16 cellular contexts compared by ENCODE assay signal in the genomic region with DNA sequence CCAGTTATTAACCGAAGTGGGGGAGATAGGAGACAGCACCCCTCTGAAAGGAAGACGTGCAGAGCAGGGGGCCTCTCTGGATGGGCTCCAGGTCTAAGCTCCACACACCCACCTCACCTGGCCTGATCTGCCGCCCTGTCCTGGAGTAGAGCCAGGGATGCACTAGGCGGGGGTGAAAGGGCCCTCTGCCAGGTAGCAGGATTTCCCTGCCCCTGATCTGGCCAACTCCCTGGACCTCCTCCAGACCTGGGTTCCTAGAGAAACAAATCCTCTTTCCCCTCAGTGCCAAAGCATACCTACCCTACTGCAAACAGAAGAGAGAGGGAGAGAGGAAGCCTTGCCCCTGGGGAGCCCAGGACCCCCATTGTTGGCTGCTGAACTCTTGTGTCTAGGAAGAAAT. TPM values are rescaled to one million over a fixed set of nuclear protein-coding genes. Genes with fewer than 3 reads are reported as not detected.
DNase-seq lines count a peak whose midpoint lies in the region; ATAC-seq, FAIRE-seq and TF ChIP-seq lines count a peak whose summit lies in the region.
"Had no signal": no experiment of that assay in that cellular context is flagged by ENCODE, and none has a peak within 500 bp of the region (broad histone marks: within the 10 kb centered on the region; RNA-seq: fewer than 3 reads in every experiment).

No MANE protein-coding gene starts in this region.

- H3K27me3 Mint-ChIP-seq in neural crest cell (ENCODE audit: low read depth): peaks cover 29% of the 10 kb centered on the region

- H3K23me2 ChIP-seq in H1 (ENCODE audit: low read depth, low read length): peaks cover 31% of the 10 kb centered on the region; the same call in 1 of the 2 replicates

- H4K8ac ChIP-seq in H1 (ENCODE audit: extremely low read depth, insufficient read depth, low read length): no peak overlapping the region

- POLR2A ChIA-PET in H1 (lab: Charles Lee; ENCODE audit: partially characterized antibody): interaction anchor here (1.4 to 16.9 kb wide), 4 partner anchors 10 to 35 kb away, joined by 4 to 530 read pairs (median 100); partner anchors contain the start of genes ISG20L2, METTL25B and NES

- H2BK5ac ChIP-seq in H1 (ENCODE audit: low read depth, low read length): no peak overlapping the region

- H3K4me2 ChIP-seq in H1 (ENCODE audit: insufficient read depth in 1 of 2, low read depth in 2 of 2, low read length in 2 of 2): peak overlapping the region; percentile 77 to 94
- H3K4me2 ChIP-seq: BLaER1 had no signal

- H3K4ac ChIP-seq in H1 (replicated peaks; ENCODE audit: insufficient read length, low read depth, low read length): no peak overlapping the region

- no peak overlapping the region for H2BK15ac ChIP-seq in H1 (ENCODE audit: low read length)

- H3K79me2 ChIP-seq in H1 (ENCODE audit: control insufficient read depth in 1 of 2, insufficient read depth in 2 of 2, low read length in 2 of 2): peaks cover 7 to 24% of the 10 kb centered on the region in 2 experiments; a peak in 2 of 4 replicates

- H2BK12ac ChIP-seq in H1 (ENCODE audit: low read depth, low read length): no peak overlapping the region

- peaks cover 0 to 19% (median 8%) of the 10 kb centered on the region in 4 experiments; a peak in 4 of 7 replicates for H3K27me3 ChIP-seq in H1 (replicated peaks in 1 of 4; ENCODE audit: control insufficient read depth in 3 of 4, extremely low read depth in 1 of 4, insufficient read depth in 3 of 4, low read length in 3 of 4)

- peaks cover 4% of the 10 kb centered on the region; the same call in 1 of the 2 replicates for H3K79me1 ChIP-seq in H1 (ENCODE audit: low read depth, low read length)

- H3K36me3 ChIP-seq in H1 (ENCODE audit: control insufficient read depth in 2 of 4, insufficient read depth in 4 of 4, low read length in 3 of 4): peaks cover 14 to 38% (median 26%) of the 10 kb centered on the region in 4 experiments
- H3K36me3 ChIP-seq: BLaER1 had no signal

- no peak overlapping the region for H3K23ac ChIP-seq in H1 (ENCODE audit: insufficient read length)

- H3K9me3 Mint-ChIP-seq in neural crest cell: no peaks in the 10 kb centered on the region
- H3K9me3 Mint-ChIP-seq: activated naive CD8-positive, alpha-beta T cell treated with anti-CD3 and anti-CD28 coated beads for 36 hours; stimulated activated naive CD8-positive, alpha-beta T cell treated with anti-CD3 and anti-CD28 coated beads, Interleukin-15, amount 100 ng/mL, for 72 hours; T-helper 2 cell treated with Interferon-gamma antibody and Interleukin-4, amounts not matched to agents 5 μg/mL and 100 μg/mL, for 36 hours had no signal

- no peak overlapping the region for H4K91ac ChIP-seq in H1 (replicated peaks; ENCODE audit: insufficient read length, low read length)

- H2AK5ac ChIP-seq in H1 (ENCODE audit: low read depth, low read length): no peak overlapping the region

- no peak for TF ChIP-seq RAD21 in H1 (IDR thresholded peaks at IDR 0.05 in 1 of 2, conservative IDR thresholded peaks at IDR 0.05 in 1 of 2; ENCODE audit: low read depth in 2 of 2, low read length in 2 of 2)

- DNase-seq in COR-L47 (lab: John Stamatoyannopoulos, UW): peak; percentile 18
- DNase-seq in NCI-H2029 treated with DMSO at 0.1 percent for 48 hours (lab: John Stamatoyannopoulos, UW): peak; percentile 23
- no peak for DNase-seq in H1 (ENCODE audit: low read depth in 1 of 2, low spot score in 2 of 2)
- DNase-seq in neural crest cell (ENCODE audit: low read depth, low spot score): no peak
- DNase-seq in stimulated activated CD4-positive, alpha-beta T cell treated with anti-CD3 and anti-CD28 coated beads, Interleukin-4, amount 100 ng/mL, for 24 hours: no peak
- DNase-seq in activated T-cell treated with anti-CD3 and anti-CD28 coated beads, Interleukin-2, amount 50 U/mL, for 48 hours: no peak
- no peak for DNase-seq in activated CD4-positive, alpha-beta T cell treated with anti-CD3 and anti-CD28 coated beads for 48 hours
- DNase-seq: activated CD4-positive, alpha-beta T cell treated with anti-CD3 and anti-CD28 coated beads for 4 hours; activated naive CD8-positive, alpha-beta T cell treated with anti-CD3 and anti-CD28 coated beads for 36 hours; caudate nucleus; NCI-H1694; Right ventricle myocardium superior; stimulated activated naive CD8-positive, alpha-beta T cell treated with anti-CD3 and anti-CD28 coated beads, Interleukin-15, amount 100 ng/mL, for 72 hours had no signal

- peaks cover 77% of the 10 kb centered on the region for H3K4me1 Mint-ChIP-seq in neural crest cell

- H3K9ac ChIP-seq in H1 (replicated peaks in 1 of 4; ENCODE audit: extremely low read depth in 1 of 4, low read depth in 3 of 4, low read length in 3 of 4): no peak overlapping the region
- H3K9ac ChIP-seq: BLaER1 had no signal

- H4K20me1 ChIP-seq in H1 (replicated peaks in 1 of 2; ENCODE audit: control insufficient read depth in 1 of 2, insufficient read depth in 2 of 2, low read length in 2 of 2): peaks cover 6 to 14% of the 10 kb centered on the region in 2 experiments
- H4K20me1 ChIP-seq: BLaER1 had no signal

- 82% methylated on average over 4 of the region's 4 CpGs; no CpG with 5 or more reads in 1 of the 2 experiments for WGBS in H1 (ENCODE audit: extremely low coverage in 1 of 2, insufficient coverage in 1 of 2, insufficient read length in 1 of 2, insufficient replicate concordance in 2 of 2, low coverage in 1 of 2, low lambda C conversion rate in 2 of 2, missing lambda C conversion rate in 1 of 2), 2 experiments

- H3K4me3 ChIP-seq in H1 (ENCODE audit: extremely low read depth in 1 of 4, insufficient read depth in 2 of 4, low read depth in 3 of 4, low read length in 4 of 4): peak overlapping the region; percentile 50 to 80 (median 70); a peak in 5 of 8 replicates
- H3K4me3 ChIP-seq: BLaER1 had no signal

- H3K27ac ChIP-seq in H1 (ENCODE audit: low read depth, low read length): no peak overlapping the region
- H3K27ac ChIP-seq: BLaER1 had no signal

- peak overlapping the region; percentile 95 for H3K4me3 Mint-ChIP-seq in neural crest cell
- H3K4me3 Mint-ChIP-seq: activated naive CD8-positive, alpha-beta T cell treated with anti-CD3 and anti-CD28 coated beads for 36 hours; stimulated activated naive CD8-positive, alpha-beta T cell treated with anti-CD3 and anti-CD28 coated beads, Interleukin-15, amount 100 ng/mL, for 72 hours; T-helper 2 cell treated with Interferon-gamma antibody and Interleukin-4, amounts not matched to agents 5 μg/mL and 100 μg/mL, for 36 hours had no signal

- TF ChIP-seq CTCF in H1 (IDR thresholded peaks at IDR 0.05; ENCODE audit: control extremely low read depth in 1 of 3, insufficient read depth in 1 of 3, low read depth in 1 of 3, low read length in 3 of 3): no peak
- TF ChIP-seq CTCF in neural crest cell (conservative IDR thresholded peaks at IDR 0.05): no peak

- no peak for FAIRE-seq in H1 (lab: Jason Lieb, UNC)

- ATAC-seq in GM21737 (IDR thresholded peaks at IDR 0.05; ENCODE audit: unreplicated experiment): no peak
- ATAC-seq: stimulated activated naive CD8-positive, alpha-beta T cell treated with anti-CD3 and anti-CD28 coated beads, Interleukin-15, amount 100 ng/mL, for 72 hours had no signal

- H2AFZ ChIP-seq in H1 (ENCODE audit: low read length): no peak overlapping the region

- H3K36me3 Mint-ChIP-seq in neural crest cell (ENCODE audit: low read depth): peaks cover 22% of the 10 kb centered on the region
- H3K36me3 Mint-ChIP-seq: activated naive CD8-positive, alpha-beta T cell treated with anti-CD3 and anti-CD28 coated beads for 36 hours had no signal

- CTCF ChIA-PET in H1 (lab: Charles Lee; ENCODE audit: partially characterized antibody): interaction anchor here (1.1 to 66.0 kb wide), 8 partner anchors 2 to 190 kb away, joined by 3 to 4284 read pairs (median 4); partner anchors contain the start of genes CRABP2, HDGF, ISG20L2 and METTL25B

- no peak for TF ChIP-seq EP300 in H1 (IDR thresholded peaks at IDR 0.05; ENCODE audit: borderline replicate concordance in 1 of 2, low read depth in 2 of 2, low read length in 2 of 2)

- no peaks in the 10 kb centered on the region for H3K9me3 ChIP-seq in H1 (ENCODE audit: insufficient read depth in 2 of 2, low read depth in 1 of 2, low read length in 1 of 2)
- H3K9me3 ChIP-seq: BLaER1 had no signal

- H3K14ac ChIP-seq in H1 (ENCODE audit: insufficient read length): no peak overlapping the region

- no peak overlapping the region for H3K56ac ChIP-seq in H1 (replicated peaks; ENCODE audit: insufficient read length, low read depth, low read length)

- H2BK120ac ChIP-seq in H1 (replicated peaks; ENCODE audit: low read depth, low read length): no peak overlapping the region

- peak overlapping the region; percentile 24; the same call in 1 of the 2 replicates for H3K18ac ChIP-seq in H1 (ENCODE audit: extremely low read depth, low read length)

- no peak overlapping the region for H3K27ac Mint-ChIP-seq in neural crest cell (ENCODE audit: unreplicated experiment)
- H3K27ac Mint-ChIP-seq: stimulated activated naive CD8-positive, alpha-beta T cell treated with anti-CD3 and anti-CD28 coated beads, Interleukin-15, amount 100 ng/mL, for 72 hours; T-helper 2 cell treated with Interferon-gamma antibody and Interleukin-4, amounts not matched to agents 5 μg/mL and 100 μg/mL, for 36 hours had no signal

- H4K5ac ChIP-seq in H1 (ENCODE audit: insufficient read length, low read depth, low read length): no peak overlapping the region

- no peak overlapping the region for H2BK20ac ChIP-seq in H1 (ENCODE audit: low read length)

- H3K4me1 ChIP-seq in H1 (replicated peaks in 1 of 4; ENCODE audit: control insufficient read depth in 3 of 4, insufficient read depth in 4 of 4, low read length in 3 of 4): peaks cover 15 to 32% (median 22%) of the 10 kb centered on the region in 4 experiments

- no peak for TF ChIP-seq POLR2A in H1 (IDR thresholded peaks at IDR 0.05; ENCODE audit: control extremely low read depth in 1 of 2, low read depth in 2 of 2, low read length in 2 of 2)

RNA-seq across cellular contexts. Expression of gene CRABP2, which starts 2.0 kb away (rescaled TPM):
- total RNA-seq in H1 (2021; fragmentation: NEBNext Ultra II Directional; extraction: Animal tissue kit (Norgen Biotek cat#: 25700)): 119 TPM in 2 replicates
- polyA plus RNA-seq in H1 (2011; rRNA removed): 69.2 and 130 TPM in 2 replicates
- 79.6 TPM for polyA plus RNA-seq in H1 (2011; cell fraction: cytosol; rRNA removed)
- 70.9 TPM for polyA plus RNA-seq in H1 (2011; cell fraction: nucleus; rRNA removed)
- polyA plus RNA-seq in H1 (2012, experiment 1 of 2): 180 to 343 TPM (median 303 TPM) in 4 replicates
- polyA plus RNA-seq in H1 (2012, experiment 2 of 2): 318 TPM
- 139 TPM for polyA plus RNA-seq in H1 (2013, experiment 1 of 2)
- 143 TPM for polyA plus RNA-seq in H1 (2013, experiment 2 of 2)
- 8.6 and 12.5 TPM in 2 replicates for polyA minus RNA-seq in H1 (2011; rRNA and poly(A)+ RNA removed)
- 45.7 TPM for polyA minus RNA-seq in H1 (2011; cell fraction: cytosol; rRNA and poly(A)+ RNA removed)
- polyA minus RNA-seq in H1 (2011; cell fraction: nucleus; rRNA and poly(A)+ RNA removed): 11.1 TPM
- total RNA-seq in neural crest cell: 606 and 647 TPM in 2 replicates

RNA-seq across cellular contexts. Expression of gene METTL25B, which starts 24.9 kb away (rescaled TPM):
- 28.4 and 31.8 TPM in 2 replicates for total RNA-seq in H1 (2021; fragmentation: NEBNext Ultra II Directional; extraction: Animal tissue kit (Norgen Biotek cat#: 25700))
- polyA plus RNA-seq in H1 (2011; rRNA removed): 30.1 and 43.1 TPM in 2 replicates
- polyA plus RNA-seq in H1 (2011; cell fraction: cytosol; rRNA removed): 38.2 TPM
- 75.5 TPM for polyA plus RNA-seq in H1 (2011; cell fraction: nucleus; rRNA removed)
- polyA plus RNA-seq in H1 (2012, experiment 1 of 2): 30.1 to 33.3 TPM (median 31.2 TPM) in 4 replicates
- polyA plus RNA-seq in H1 (2012, experiment 2 of 2): 29.8 TPM
- polyA plus RNA-seq in H1 (2013, experiment 1 of 2): 39.5 TPM
- 35.7 TPM for polyA plus RNA-seq in H1 (2013, experiment 2 of 2)
- 21.0 and 21.3 TPM in 2 replicates for polyA minus RNA-seq in H1 (2011; rRNA and poly(A)+ RNA removed)
- polyA minus RNA-seq in H1 (2011; cell fraction: cytosol; rRNA and poly(A)+ RNA removed): 21.1 TPM
- polyA minus RNA-seq in H1 (2011; cell fraction: nucleus; rRNA and poly(A)+ RNA removed): 19.6 TPM
- total RNA-seq in neural crest cell: 30.4 and 33.0 TPM in 2 replicates

RNA-seq across cellular contexts. Expression of gene ISG20L2, which starts 25.2 kb away (rescaled TPM):
- total RNA-seq in H1 (2021; fragmentation: NEBNext Ultra II Directional; extraction: Animal tissue kit (Norgen Biotek cat#: 25700)): 47.5 and 53.1 TPM in 2 replicates
- 46.9 and 53.0 TPM in 2 replicates for polyA plus RNA-seq in H1 (2011; rRNA removed)
- 41.8 TPM for polyA plus RNA-seq in H1 (2011; cell fraction: cytosol; rRNA removed)
- polyA plus RNA-seq in H1 (2011; cell fraction: nucleus; rRNA removed): 29.0 TPM
- 35.0 to 48.9 TPM (median 43.5 TPM) in 4 replicates for polyA plus RNA-seq in H1 (2012, experiment 1 of 2)
- 48.4 TPM for polyA plus RNA-seq in H1 (2012, experiment 2 of 2)
- polyA plus RNA-seq in H1 (2013, experiment 1 of 2): 50.4 TPM
- 50.3 TPM for polyA plus RNA-seq in H1 (2013, experiment 2 of 2)
- 69.4 and 87.6 TPM in 2 replicates for polyA minus RNA-seq in H1 (2011; rRNA and poly(A)+ RNA removed)
- polyA minus RNA-seq in H1 (2011; cell fraction: cytosol; rRNA and poly(A)+ RNA removed): 15.5 TPM
- polyA minus RNA-seq in H1 (2011; cell fraction: nucleus; rRNA and poly(A)+ RNA removed): 40.7 TPM
- 47.0 and 52.7 TPM in 2 replicates for total RNA-seq in neural crest cell

RNA-seq across cellular contexts. Expression of gene NES, which starts 26.1 kb away (rescaled TPM):
- total RNA-seq in H1 (2021; fragmentation: NEBNext Ultra II Directional; extraction: Animal tissue kit (Norgen Biotek cat#: 25700)): 135 and 138 TPM in 2 replicates
- polyA plus RNA-seq in H1 (2011; rRNA removed): 13.3 and 20.3 TPM in 2 replicates
- 21.1 TPM for polyA plus RNA-seq in H1 (2011; cell fraction: cytosol; rRNA removed)
- 54.8 TPM for polyA plus RNA-seq in H1 (2011; cell fraction: nucleus; rRNA removed)
- 97.4 to 124 TPM (median 113 TPM) in 4 replicates for polyA plus RNA-seq in H1 (2012, experiment 1 of 2)
- 43.3 TPM for polyA plus RNA-seq in H1 (2012, experiment 2 of 2)
- 55.5 TPM for polyA plus RNA-seq in H1 (2013, experiment 1 of 2)
- polyA plus RNA-seq in H1 (2013, experiment 2 of 2): 53.5 TPM
- 17.2 and 19.2 TPM in 2 replicates for polyA minus RNA-seq in H1 (2011; rRNA and poly(A)+ RNA removed)
- 31.7 TPM for polyA minus RNA-seq in H1 (2011; cell fraction: cytosol; rRNA and poly(A)+ RNA removed)
- polyA minus RNA-seq in H1 (2011; cell fraction: nucleus; rRNA and poly(A)+ RNA removed): 22.7 TPM
- total RNA-seq in neural crest cell: 248 and 265 TPM in 2 replicates

RNA-seq across cellular contexts. Expression of gene MRPL24, which starts 37.6 kb away (rescaled TPM):
- total RNA-seq in H1 (2021; fragmentation: NEBNext Ultra II Directional; extraction: Animal tissue kit (Norgen Biotek cat#: 25700)): 34.4 and 35.2 TPM in 2 replicates
- polyA plus RNA-seq in H1 (2011; rRNA removed): 23.4 and 29.7 TPM in 2 replicates
- 37.5 TPM for polyA plus RNA-seq in H1 (2011; cell fraction: cytosol; rRNA removed)
- polyA plus RNA-seq in H1 (2011; cell fraction: nucleus; rRNA removed): 38.2 TPM
- polyA plus RNA-seq in H1 (2012, experiment 1 of 2): 35.6 to 51.4 TPM (median 46.6 TPM) in 4 replicates
- 48.1 TPM for polyA plus RNA-seq in H1 (2012, experiment 2 of 2)
- polyA plus RNA-seq in H1 (2013, experiment 1 of 2): 51.5 TPM
- 51.0 TPM for polyA plus RNA-seq in H1 (2013, experiment 2 of 2)
- 19.8 and 22.1 TPM in 2 replicates for polyA minus RNA-seq in H1 (2011; rRNA and poly(A)+ RNA removed)
- polyA minus RNA-seq in H1 (2011; cell fraction: cytosol; rRNA and poly(A)+ RNA removed): 12.4 TPM
- 11.6 TPM for polyA minus RNA-seq in H1 (2011; cell fraction: nucleus; rRNA and poly(A)+ RNA removed)
- total RNA-seq in neural crest cell: 37.3 and 49.3 TPM in 2 replicates

Comparison
In these comparisons a context has a peak if more than half of its experiments do, and no peak if none do; other contexts are left out.
1. DNase-seq: peak in COR-L47 (single experiment) and NCI-H2029 treated with DMSO at 0.1 percent for 48 hours (single experiment); none in H1 (0 of 2), neural crest cell (single experiment), stimulated activated CD4-positive, alpha-beta T cell treated with anti-CD3 and anti-CD28 coated beads, Interleukin-4, amount 100 ng/mL, for 24 hours (single experiment), activated T-cell treated with anti-CD3 and anti-CD28 coated beads, Interleukin-2, amount 50 U/mL, for 48 hours (0 of 2) and activated CD4-positive, alpha-beta T cell treated with anti-CD3 and anti-CD28 coated beads for 48 hours (single experiment).